16 cellular contexts compared by ENCODE assay signal in genomic region chr20:57993738-57994431, GRCh38.
DNase-seq lines count a peak whose midpoint lies in the region; ATAC-seq and TF ChIP-seq lines count a peak whose summit lies in the region.
"Had no signal": no experiment of that assay in that cellular context is flagged by ENCODE, and none has a peak within 500 bp of the region (broad histone marks: within the 10 kb centered on the region; RNA-seq: fewer than 3 reads in every experiment).

No MANE protein-coding gene starts in this region.

- ATAC-seq in omental fat pad (ENCODE audit: low FRiP score) (no peak), HG03378 (IDR thresholded peaks at IDR 0.05; ENCODE audit: unreplicated experiment) (no peak)
- ATAC-seq: activated CD4-positive, alpha-beta T cell treated with anti-CD3 and anti-CD28 coated beads for 36 hours; HCT116 had no signal

- no peaks in the 10 kb centered on the region for H3K36me3 Mint-ChIP-seq in nephron progenitor cell (ENCODE audit: low read depth)

- peaks cover 23% of the 10 kb centered on the region for H3K4me1 Mint-ChIP-seq in nephron progenitor cell

- no peak overlapping the region for H3K27ac Mint-ChIP-seq in nephron progenitor cell
- H3K27ac Mint-ChIP-seq: activated CD4-positive, alpha-beta T cell treated with anti-CD3 and anti-CD28 coated beads for 36 hours had no signal

- H3K27me3 Mint-ChIP-seq in nephron progenitor cell (ENCODE audit: low read depth, poor library complexity): peaks cover 31% of the 10 kb centered on the region

- no peaks in the 10 kb centered on the region for H3K9me3 Mint-ChIP-seq in nephron progenitor cell

- no peak for TF ChIP-seq CTCF in omental fat pad (IDR thresholded peaks at IDR 0.05)
- TF ChIP-seq CTCF in nephron progenitor cell (IDR thresholded peaks at IDR 0.05): no peak

- DNase-seq in COR-L47 (lab: John Stamatoyannopoulos, UW) (peak; percentile 45), HT1080 (ENCODE audit: low read depth) (peak; percentile 27), RPMI7951 (ENCODE audit: low read depth) (peak; percentile 94), left kidney (ENCODE audit: low read depth, low spot score) (peak; percentile 41), omental fat pad (ENCODE audit: low spot score) (no peak), nephron progenitor cell (no peak)
- DNase-seq in effector CD4-positive, alpha-beta T cell: no peak
- DNase-seq: activated CD4-positive, alpha-beta T cell treated with anti-CD3 and anti-CD28 coated beads for 36 hours; activated gamma-delta T cell; Caco-2; Karpas-422; NCI-H187 treated with DMSO at 0.1 percent for 48 hours; NCI-H510A treated with DMSO at 0.1 percent for 48 hours; stimulated activated CD8-positive, alpha-beta memory T cell treated with anti-CD3 and anti-CD28 coated beads, Interleukin-4, amount 100 ng/mL, for 48 hours had no signal

- H3K4me3 Mint-ChIP-seq in nephron progenitor cell: no peak overlapping the region
- H3K4me3 Mint-ChIP-seq: activated CD4-positive, alpha-beta T cell treated with anti-CD3 and anti-CD28 coated beads for 36 hours had no signal

Comparison
In these comparisons a context has a peak if more than half of its experiments do, and no peak if none do; other contexts are left out.
1. DNase-seq: peak in COR-L47 (single experiment), HT1080 (single experiment), RPMI7951 (single experiment) and left kidney (single experiment); none in effector CD4-positive, alpha-beta T cell (single experiment), omental fat pad (single experiment) and nephron progenitor cell (single experiment).